Comparison of ENCODE assay signal across 16 cellular contexts in genomic region chr2:29201979-29202378, GRCh38.
DNase-seq lines count a peak whose midpoint lies in the region; ATAC-seq and TF ChIP-seq lines count a peak whose summit lies in the region.
"Had no signal": no experiment of that assay in that cellular context is flagged by ENCODE, and none has a peak within 500 bp of the region (broad histone marks: within the 10 kb centered on the region; RNA-seq: fewer than 3 reads in every experiment).

No MANE protein-coding gene starts in this region.

- TF ChIP-seq CTCF in HCT116 (IDR thresholded peaks at IDR 0.05 in 2 of 3, conservative IDR thresholded peaks at IDR 0.05 in 1 of 3; ENCODE audit: borderline replicate concordance in 1 of 3, insufficient read depth in 1 of 3, low read depth in 2 of 3, low read length in 2 of 3) = no peak

- intact Hi-C loops in HCT116 (cut with micrococcal nuclease) = no loop called here

- CTCF ChIA-PET in HCT116 (lab: Charles Lee) = no interaction called here

- H3K4me3 Mint-ChIP-seq in stimulated activated effector memory CD8-positive, alpha-beta T cell treated with anti-CD3 and anti-CD28 coated beads, Interleukin-12 subunit alpha, Interleukin-12 subunit beta, amount 100 ng/mL, for 72 hours = no peak overlapping the region
- H3K4me3 Mint-ChIP-seq: B cell; CD4-positive, CD25-positive, alpha-beta regulatory T cell had no signal

- no peaks in the 10 kb centered on the region for H3K4me1 Mint-ChIP-seq in stimulated activated effector memory CD8-positive, alpha-beta T cell treated with anti-CD3 and anti-CD28 coated beads, Interleukin-12 subunit alpha, Interleukin-12 subunit beta, amount 100 ng/mL, for 72 hours
- H3K4me1 Mint-ChIP-seq: B cell had no signal

- no peak overlapping the region for H2AFZ ChIP-seq in HCT116 (ENCODE audit: low read depth, low read length, poor library complexity, severe bottlenecking)

- TF ChIP-seq RAD21 in HCT116 (IDR thresholded peaks at IDR 0.05; ENCODE audit: low read depth) = no peak

- ATAC-seq in HCT116 (0 out of 2 replicates have a peak, but pooled peaks have one; percentile 9), SK-N-SH treated with all-trans-retinoic acid at 6 μM for 48 hours (peak; percentile 51; the same call in 2 of the 3 replicates)
- no peak for ATAC-seq in stimulated activated effector memory CD8-positive, alpha-beta T cell treated with anti-CD3 and anti-CD28 coated beads, Interleukin-12 subunit alpha, Interleukin-12 subunit beta, amount 100 ng/mL, for 72 hours
- ATAC-seq: K562 had no signal

- TF ChIP-seq POLR2A in HCT116 (IDR thresholded peaks at IDR 0.05; ENCODE audit: borderline replicate concordance, extremely low read depth, insufficient read depth, insufficient read length) = no peak

- DNase-seq in HCT116 (ENCODE audit: low read depth, low spot score) = no peak
- DNase-seq in stimulated activated effector memory CD8-positive, alpha-beta T cell treated with anti-CD3 and anti-CD28 coated beads, Interleukin-12 subunit alpha, Interleukin-12 subunit beta, amount 100 ng/mL, for 72 hours (ENCODE audit: low spot score in 2 of 2) = no peak
- DNase-seq in GM03348 (ENCODE audit: low spot score) = no peak
- no peak for DNase-seq in NOMO-1 treated with dmso at 0.1 percent for 144 hours (lab: John Stamatoyannopoulos, UW; ENCODE audit: unreplicated experiment)
- no peak for DNase-seq in stimulated activated CD4-positive, alpha-beta T cell treated with anti-CD3 and anti-CD28 coated beads, Interleukin-4, amount 100 ng/mL, for 24 hours
- DNase-seq: CD4-positive, CD25-positive, alpha-beta regulatory T cell; DMS53; NCI-H1436 treated with DMSO at 0.1 percent for 48 hours; NCI-H2029 treated with DMSO at 0.1 percent for 48 hours; NCI-H2171 treated with DMSO at 0.1 percent for 48 hours; SHP77 treated with DMSO at 0.1 percent for 48 hours had no signal

- BruUV-seq in HCT116 (replicated peaks; lab: Mats Ljungman, UMichigan) = no TSS peak

- H3K9me3 Mint-ChIP-seq in stimulated activated effector memory CD8-positive, alpha-beta T cell treated with anti-CD3 and anti-CD28 coated beads, Interleukin-12 subunit alpha, Interleukin-12 subunit beta, amount 100 ng/mL, for 72 hours = no peaks in the 10 kb centered on the region
- H3K9me3 Mint-ChIP-seq: CD4-positive, CD25-positive, alpha-beta regulatory T cell had no signal

- no peak overlapping the region for H3K9ac ChIP-seq in HCT116 (ENCODE audit: low read length)
- H3K9ac ChIP-seq in iPS-20b (ENCODE audit: low read depth, low read length) = peak overlapping the region; percentile 11; the same call in 1 of the 2 replicates

- peak overlapping the region; percentile 33 for H3K27ac Mint-ChIP-seq in stimulated activated effector memory CD8-positive, alpha-beta T cell treated with anti-CD3 and anti-CD28 coated beads, Interleukin-12 subunit alpha, Interleukin-12 subunit beta, amount 100 ng/mL, for 72 hours
- H3K27ac Mint-ChIP-seq: B cell had no signal

- H3K4me1 ChIP-seq in HCT116 (ENCODE audit: control insufficient read depth in 1 of 2, insufficient read depth in 2 of 2, low read length in 2 of 2) (no peaks in the 10 kb centered on the region), iPS-20b (ENCODE audit: insufficient read depth, low read length) (peaks cover 2% of the 10 kb centered on the region; the same call in 1 of the 2 replicates)
- H3K4me1 ChIP-seq: Caco-2 had no signal

- no peak overlapping the region for H3K27ac ChIP-seq in HCT116 (ENCODE audit: low read depth, low read length)
- no peak overlapping the region for H3K27ac ChIP-seq in iPS-20b (ENCODE audit: low read length)

- no peaks in the 10 kb centered on the region for H3K9me2 ChIP-seq in HCT116 (ENCODE audit: insufficient read depth)

- H3K36me3 Mint-ChIP-seq in stimulated activated effector memory CD8-positive, alpha-beta T cell treated with anti-CD3 and anti-CD28 coated beads, Interleukin-12 subunit alpha, Interleukin-12 subunit beta, amount 100 ng/mL, for 72 hours = no peaks in the 10 kb centered on the region

- H4K20me1 ChIP-seq in HCT116 (ENCODE audit: insufficient read depth) = no peaks in the 10 kb centered on the region

- POLR2A ChIA-PET in HCT116 (lab: Charles Lee) = no interaction called here

- H3K27me3 ChIP-seq in HCT116 (ENCODE audit: insufficient read depth, low read length) = no peaks in the 10 kb centered on the region
- H3K27me3 ChIP-seq in iPS-20b (ENCODE audit: insufficient read depth, low read length) = no peaks in the 10 kb centered on the region

- H3K4me2 ChIP-seq in HCT116 (ENCODE audit: low read length) = no peak overlapping the region

- H3K4me3 ChIP-seq in HCT116 (replicated peaks in 1 of 2; ENCODE audit: low read depth in 1 of 2, low read length in 2 of 2) (no peak overlapping the region), iPS-20b (ENCODE audit: low read length) (no peak overlapping the region)
- H3K4me3 ChIP-seq: K562 had no signal

- H3K79me2 ChIP-seq in HCT116 (ENCODE audit: insufficient read depth, low read length) = no peaks in the 10 kb centered on the region

- H3K36me3 ChIP-seq in HCT116 (ENCODE audit: control insufficient read depth in 1 of 2, insufficient read depth in 2 of 2, low read length in 2 of 2) = no peaks in the 10 kb centered on the region
- no peaks in the 10 kb centered on the region for H3K36me3 ChIP-seq in iPS-20b (ENCODE audit: insufficient read depth, low read depth, low read length)

- H3K9me3 ChIP-seq in HCT116 (ENCODE audit: control insufficient read depth in 1 of 2, insufficient read depth in 1 of 2, low read depth in 1 of 2, low read length in 2 of 2) = no peaks in the 10 kb centered on the region
- H3K9me3 ChIP-seq in iPS-20b (ENCODE audit: insufficient read depth, low read depth, low read length) = no peaks in the 10 kb centered on the region
- H3K9me3 ChIP-seq: Caco-2 had no signal

- RAD21 ChIA-PET in HCT116 (lab: Charles Lee; ENCODE audit: low non-redundant PET in 1 of 2, low total read pairs in 2 of 2, uncharacterized antibody in 2 of 2, unreplicated experiment in 2 of 2) = no interaction called here

TF ChIP-seq in HCT116, 20 proteins besides CTCF, POLR2A, EP300 and RAD21 (continues in another document):
- TF ChIP-seq SIN3A (IDR thresholded peaks at IDR 0.05; ENCODE audit: low read depth) = no peak
- TF ChIP-seq POLR2AphosphoS5 (IDR thresholded peaks at IDR 0.05; ENCODE audit: low read depth, low read length) = no peak
- TF ChIP-seq, protein P1, sequence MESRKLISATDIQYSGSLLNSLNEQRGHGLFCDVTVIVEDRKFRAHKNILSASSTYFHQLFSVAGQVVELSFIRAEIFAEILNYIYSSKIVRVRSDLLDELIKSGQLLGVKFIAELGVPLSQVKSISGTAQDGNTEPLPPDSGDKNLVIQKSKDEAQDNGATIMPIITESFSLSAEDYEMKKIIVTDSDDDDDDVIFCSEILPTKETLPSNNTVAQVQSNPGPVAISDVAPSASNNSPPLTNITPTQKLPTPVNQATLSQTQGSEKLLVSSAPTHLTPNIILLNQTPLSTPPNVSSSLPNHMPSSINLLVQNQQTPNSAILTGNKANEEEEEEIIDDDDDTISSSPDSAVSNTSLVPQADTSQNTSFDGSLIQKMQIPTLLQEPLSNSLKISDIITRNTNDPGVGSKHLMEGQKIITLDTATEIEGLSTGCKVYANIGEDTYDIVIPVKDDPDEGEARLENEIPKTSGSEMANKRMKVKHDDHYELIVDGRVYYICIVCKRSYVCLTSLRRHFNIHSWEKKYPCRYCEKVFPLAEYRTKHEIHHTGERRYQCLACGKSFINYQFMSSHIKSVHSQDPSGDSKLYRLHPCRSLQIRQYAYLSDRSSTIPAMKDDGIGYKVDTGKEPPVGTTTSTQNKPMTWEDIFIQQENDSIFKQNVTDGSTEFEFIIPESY (IDR thresholded peaks at IDR 0.05; ENCODE audit: extremely low read depth, insufficient replicate concordance, low read length) = no peak
- TF ChIP-seq TCF7L2 (IDR thresholded peaks at IDR 0.05; ENCODE audit: borderline replicate concordance, extremely low read depth, insufficient read depth, insufficient read length) = no peak

TF ChIP-seq in SK-N-SH treated with all-trans-retinoic acid at 6 μM for 48 hours, 23 proteins besides CTCF, POLR2A, EP300 and RAD21:
- TF ChIP-seq ZNF70 (CRISPR knock-in tag; IDR thresholded peaks at IDR 0.05) = no peak
- no peak for TF ChIP-seq CSDC2 (CRISPR knock-in tag; IDR thresholded peaks at IDR 0.05)
- TF ChIP-seq ESRRG (CRISPR knock-in tag; IDR thresholded peaks at IDR 0.05) = no peak
- TF ChIP-seq ZNF8 (CRISPR knock-in tag; IDR thresholded peaks at IDR 0.05) = no peak
- TF ChIP-seq ZFP30 (CRISPR knock-in tag; IDR thresholded peaks at IDR 0.05) = no peak
- no peak for TF ChIP-seq BACH2 (CRISPR knock-in tag; IDR thresholded peaks at IDR 0.05; ENCODE audit: borderline replicate concordance)
- TF ChIP-seq ZC3H10 (CRISPR knock-in tag; IDR thresholded peaks at IDR 0.05) = no peak
- no peak for TF ChIP-seq SNAI2 (CRISPR knock-in tag; IDR thresholded peaks at IDR 0.05)
- no peak for TF ChIP-seq TOX (CRISPR knock-in tag; IDR thresholded peaks at IDR 0.05; ENCODE audit: borderline replicate concordance)
- no peak for TF ChIP-seq PPARA (CRISPR knock-in tag; IDR thresholded peaks at IDR 0.05; ENCODE audit: borderline replicate concordance)
- TF ChIP-seq ZFP3 (CRISPR knock-in tag; IDR thresholded peaks at IDR 0.05) = no peak
- no peak for TF ChIP-seq ARNTL (CRISPR knock-in tag; IDR thresholded peaks at IDR 0.05; ENCODE audit: borderline replicate concordance, low read depth)
